ENCODE assay signal across 9 cellular contexts in genomic region chr11:67286621-67287333, GRCh38. TPM values are rescaled to one million over a fixed set of nuclear protein-coding genes. Genes with fewer than 3 reads are reported as not detected.
DNase-seq lines count a peak whose midpoint lies in the region; ATAC-seq and TF ChIP-seq lines count a peak whose summit lies in the region.
"Had no signal": no experiment of that assay in that cellular context is flagged by ENCODE, and none has a peak within 500 bp of the region (broad histone marks: within the 10 kb centered on the region; RNA-seq: fewer than 3 reads in every experiment).

No MANE protein-coding gene starts in this region.

- H3K36me3 Mint-ChIP-seq in GM23338 (ENCODE audit: low read depth) (peaks cover 25% of the 10 kb centered on the region), T-cell (peaks cover 12% of the 10 kb centered on the region)

- POLR2A ChIA-PET in T-cell (lab: Charles Lee): interaction anchor here (0.9 to 1.5 kb wide), 2 partner anchors 9 kb away, joined by 3 to 4 read pairs; no protein-coding TSS in a partner anchor
- POLR2A ChIA-PET in HEK293T (lab: Yijun Ruan, JAX): no interaction called here

- H4K20me1 ChIP-seq in GM23338 (replicated peaks; ENCODE audit: insufficient read depth): no peaks in the 10 kb centered on the region

- CTCF ChIA-PET in T-cell (lab: Charles Lee): no interaction called here
- CTCF ChIA-PET in HEK293T (lab: Yijun Ruan, JAX): no interaction called here

- no peaks in the 10 kb centered on the region for H3K27me3 ChIP-seq in GM23338 (ENCODE audit: insufficient read depth)
- no peaks in the 10 kb centered on the region for H3K27me3 ChIP-seq in gastroesophageal sphincter
- H3K27me3 ChIP-seq in skeletal muscle tissue (ENCODE audit: control insufficient read depth in 3 of 3, insufficient read depth in 3 of 3, low read length in 3 of 3): no peaks in the 10 kb centered on the region

- H3K4me2 ChIP-seq in GM23338: no peak overlapping the region

- 0 out of 2 replicates have a peak, but pooled peaks cover 13% of the 10 kb centered on the region for H3F3A ChIP-seq in GM23338 (replicated peaks; ENCODE audit: low read depth)

- DNase-seq in GM23338 (ENCODE audit: low spot score) (peak; percentile 40), T-cell (no peak), HEK293T (ENCODE audit: extremely low spot score) (no peak)
- DNase-seq: GOT3 had no signal

- H3K4me1 ChIP-seq in GM23338 (ENCODE audit: insufficient read depth): peaks cover 10% of the 10 kb centered on the region
- H3K4me1 ChIP-seq in gastroesophageal sphincter: peaks cover 0 to 80% (median 31%) of the 10 kb centered on the region in 3 donors
- H3K4me1 ChIP-seq in skeletal muscle tissue (ENCODE audit: control insufficient read depth in 3 of 3, insufficient read depth in 3 of 3, low read length in 3 of 3): peaks cover 32 to 54% (median 35%) of the 10 kb centered on the region in 3 donors

- H3K9ac ChIP-seq in skeletal muscle tissue (ENCODE audit: low read depth in 1 of 3, low read length in 3 of 3): peak overlapping the region; percentile 10 to 79 (median 71)

- no peak overlapping the region for H3K4me3 ChIP-seq in GM23338
- H3K4me3 ChIP-seq in gastroesophageal sphincter: no peak overlapping the region
- no peak overlapping the region for H3K4me3 ChIP-seq in skeletal muscle tissue (ENCODE audit: low read length in 3 of 3)

- peak overlapping the region; percentile 71; the same call in 1 of the 3 replicates for H3K4me3 Mint-ChIP-seq in GM23338
- H3K4me3 Mint-ChIP-seq in T-cell: peak overlapping the region; percentile 69 to 77 (median 75)

- H2AFZ ChIP-seq in GM23338: no peak overlapping the region

- no peaks in the 10 kb centered on the region for H3K79me2 ChIP-seq in GM23338 (replicated peaks; ENCODE audit: insufficient read depth)

- H3K9me2 ChIP-seq in GM23338 (ENCODE audit: insufficient read depth): no peaks in the 10 kb centered on the region

- ATAC-seq in GM23338 (no peak), T-cell (replicated peaks in 1 of 4) (no peak), gastroesophageal sphincter (no peak), GM18870 (IDR thresholded peaks at IDR 0.05; ENCODE audit: unreplicated experiment) (no peak), HG03565 (IDR thresholded peaks at IDR 0.05; ENCODE audit: unreplicated experiment) (no peak), GM18520 (IDR thresholded peaks at IDR 0.05; ENCODE audit: unreplicated experiment) (no peak)

- H3K36me3 ChIP-seq in GM23338 (ENCODE audit: insufficient read depth): peaks cover 7% of the 10 kb centered on the region
- peaks cover 0 to 69% of the 10 kb centered on the region in 2 donors for H3K36me3 ChIP-seq in gastroesophageal sphincter
- H3K36me3 ChIP-seq in skeletal muscle tissue (ENCODE audit: control insufficient read depth in 3 of 3, insufficient read depth in 3 of 3, low read length in 3 of 3): peaks cover 44 to 50% (median 48%) of the 10 kb centered on the region in 3 donors

- TF ChIP-seq CTCF in GM23338 (conservative IDR thresholded peaks at IDR 0.05; ENCODE audit: low read depth in 2 of 2) (peak in 1 of 2 experiments; percentile 33; a peak in 2 of 4 replicates), gastroesophageal sphincter (IDR thresholded peaks at IDR 0.05) (no peak)

- no peak overlapping the region for H3K27ac ChIP-seq in GM23338 (ENCODE audit: low read depth)
- H3K27ac ChIP-seq in gastroesophageal sphincter: peak overlapping the region in 3 of 4 donors; percentile 93 to 94 (median 94)
- H3K27ac ChIP-seq in skeletal muscle tissue (ENCODE audit: low read depth, low read length): peak overlapping the region; percentile 93

- WGBS in gastroesophageal sphincter (ENCODE audit: low coverage in 1 of 2), 2 donors: 40% methylated on average over 1 of the region's 8 CpGs; no CpG with 5 or more reads in 1 of the 2 donors

- H3K9me3 ChIP-seq in gastroesophageal sphincter (no peaks in the 10 kb centered on the region), skeletal muscle tissue (ENCODE audit: control insufficient read depth in 3 of 3, low read length in 3 of 3) (no peaks in the 10 kb centered on the region)

- peak overlapping the region; percentile 63; the same call in 1 of the 2 replicates for H3K27ac Mint-ChIP-seq in GM23338
- peak overlapping the region; percentile 93 to 98 for H3K27ac Mint-ChIP-seq in T-cell

- peaks cover 17% of the 10 kb centered on the region for H3K4me1 Mint-ChIP-seq in GM23338
- H3K4me1 Mint-ChIP-seq in T-cell: peaks cover 50 to 64% (median 61%) of the 10 kb centered on the region in 3 donors

- no peak for TF ChIP-seq EP300 in gastroesophageal sphincter (IDR thresholded peaks at IDR 0.05)

- H3K9me3 Mint-ChIP-seq in GM23338 (no peaks in the 10 kb centered on the region), T-cell (no peaks in the 10 kb centered on the region)

- H3K27me3 Mint-ChIP-seq in GM23338 (ENCODE audit: insufficient read depth, low read depth, poor library complexity) (peaks cover 19% of the 10 kb centered on the region), T-cell (no peaks in the 10 kb centered on the region)

- TF ChIP-seq POLR2A in gastroesophageal sphincter (IDR thresholded peaks at IDR 0.05): no peak

TF ChIP-seq in GM23338, 12 proteins besides CTCF, POLR2A, EP300 and RAD21 (continues in another document):
- TF ChIP-seq STAT1 (IDR thresholded peaks at IDR 0.05; ENCODE audit: unreplicated experiment) (no peak), ZNF331 (CRISPR knock-in tag; IDR thresholded peaks at IDR 0.05; ENCODE audit: low read depth) (no peak), ETS1 (IDR thresholded peaks at IDR 0.05) (no peak), EZH2phosphoT487 (IDR thresholded peaks at IDR 0.05; ENCODE audit: unreplicated experiment) (no peak), NANOG (IDR thresholded peaks at IDR 0.05; ENCODE audit: borderline replicate concordance) (no peak)

TF ChIP-seq in HEK293T, 16 proteins besides CTCF, POLR2A, EP300 and RAD21:
- TF ChIP-seq SUZ12 (IDR thresholded peaks at IDR 0.05) (no peak), FOXM1 (IDR thresholded peaks at IDR 0.05; ENCODE audit: borderline replicate concordance) (no peak), NFRKB (IDR thresholded peaks at IDR 0.05) (no peak), SP1 (IDR thresholded peaks at IDR 0.05) (no peak), ZNF384 (IDR thresholded peaks at IDR 0.05) (no peak), ARNT (IDR thresholded peaks at IDR 0.05) (no peak), FOXK2 (IDR thresholded peaks at IDR 0.05) (no peak), LEF1 (IDR thresholded peaks at IDR 0.05; ENCODE audit: borderline replicate concordance) (no peak), TARDBP (IDR thresholded peaks at IDR 0.05) (no peak), FOXA1 (IDR thresholded peaks at IDR 0.05) (no peak), BHLHE40 (IDR thresholded peaks at IDR 0.05; ENCODE audit: borderline replicate concordance) (no peak), HDGF (IDR thresholded peaks at IDR 0.05; ENCODE audit: borderline replicate concordance) (no peak), PKNOX1 (IDR thresholded peaks at IDR 0.05) (no peak), L3MBTL2 (conservative IDR thresholded peaks at IDR 0.05) (no peak), ELF4 (IDR thresholded peaks at IDR 0.05) (no peak), CTBP1 (IDR thresholded peaks at IDR 0.05; ENCODE audit: borderline replicate concordance) (no peak)

RNA-seq across cellular contexts. Expression of gene ANKRD13D, which starts 2.3 kb away (rescaled TPM):
- 15.7 and 30.8 TPM in 2 replicates for total RNA-seq in GM23338 (2014; rRNA removed; shearing (Covaris generic))
- 19.5 and 20.3 TPM in 2 replicates for polyA plus RNA-seq in GM23338 (2016; fragmentation: Nextera tagmentation; extraction: Ambion mirVana)
- total RNA-seq in T-cell (100 to 1,000 TPM; 150 to 249 (median 237) TPM), gastroesophageal sphincter (10 to 100 TPM; 25.6 to 61.6 (median 32.3) TPM), skeletal muscle tissue (12.5 TPM)

RNA-seq across cellular contexts. Expression of gene SSH3, which starts 16.6 kb away (rescaled TPM):
- total RNA-seq in GM23338 (2014; rRNA removed; shearing (Covaris generic)): 40.0 and 45.8 TPM in 2 replicates
- 17.8 and 25.1 TPM in 2 replicates for polyA plus RNA-seq in GM23338 (2016; fragmentation: Nextera tagmentation; extraction: Ambion mirVana)
- 10 to 100 TPM; 11.5 to 30.9 (median 26.7) TPM for total RNA-seq in T-cell
- total RNA-seq in gastroesophageal sphincter: 10 to 100 TPM; 33.9 to 58.4 (median 41.9) TPM
- total RNA-seq in skeletal muscle tissue: 6.8 TPM

RNA-seq across cellular contexts. Expression of gene GRK2, which starts 20.5 kb away (rescaled TPM):
- total RNA-seq in GM23338 (2014; rRNA removed; shearing (Covaris generic)): 62.2 and 72.5 TPM in 2 replicates
- 19.5 and 21.7 TPM in 2 replicates for polyA plus RNA-seq in GM23338 (2016; fragmentation: Nextera tagmentation; extraction: Ambion mirVana)
- total RNA-seq in T-cell: 100 to 1,000 TPM; 267 to 394 (median 382) TPM
- total RNA-seq in gastroesophageal sphincter: 10 to 100 TPM; 44.0 to 76.9 (median 64.8) TPM
- total RNA-seq in skeletal muscle tissue: 27.7 TPM
